ENCODE assay signal across 25 cellular contexts in genomic region chr10:62395892-62396291, GRCh38. TPM values are rescaled to one million over a fixed set of nuclear protein-coding genes. Genes with fewer than 3 reads are reported as not detected.
"Had no signal": no experiment of that assay in that cellular context is flagged by ENCODE, and none has a peak within 500 bp of the region (broad histone marks: within the 10 kb centered on the region; RNA-seq: fewer than 3 reads in every experiment).

No MANE protein-coding gene starts in this region.

- ATAC-seq: left cardiac atrium; left lung; mucosa of descending colon; natural killer cell treated with Interleukin-12 subunit alpha and Interleukin-12 subunit beta and Interleukin-15 and Interleukin-18, amount 100 ng/mL, for 72 hours; sciatic nerve; stimulated activated naive CD8-positive, alpha-beta T cell treated with anti-CD3 and anti-CD28 coated beads, Interleukin-15, amount 100 ng/mL, for 72 hours; upper lobe of right lung had no signal

- DNase-seq: cortex of kidney; effector CD4-positive, alpha-beta T cell; left cardiac atrium; left lung; mesenchymal stem cell; mucosa of descending colon; naive B cell; stimulated activated CD4-positive, alpha-beta T cell treated with anti-CD3 and anti-CD28 coated beads, Interleukin-12 subunit alpha, Interleukin-12 subunit beta, amount 100 ng/mL, for 4 hours; stimulated activated CD4-positive, alpha-beta T cell treated with anti-CD3 and anti-CD28 coated beads, Interleukin-1b, Interleukin-23, amount 100 ng/mL, for 48 hours; stimulated activated CD4-positive, alpha-beta T cell treated with anti-CD3 and anti-CD28 coated beads, Interleukin-4, amount 100 ng/mL, for 1 hour; stimulated activated CD8-positive, alpha-beta memory T cell treated with anti-CD3 and anti-CD28 coated beads, Interleukin-4, amount 100 ng/mL, for 48 hours; stimulated activated naive CD4-positive, alpha-beta T cell; stimulated activated naive CD8-positive, alpha-beta T cell treated with anti-CD3 and anti-CD28 coated beads, Interleukin-15, amount 100 ng/mL, for 72 hours; transverse colon; upper lobe of right lung had no signal

- H3K27ac ChIP-seq: left lung, neutrophil, parathyroid adenoma, prostate gland, right atrium auricular region, transverse colon, upper lobe of right lung, vagina had no signal

RNA-seq across cellular contexts. Expression of gene ZNF365, which starts 21.7 kb away (rescaled TPM):
- total RNA-seq: dermis microvascular lymphatic vessel endothelial cell, lung microvascular endothelial cell, mesothelial cell of epicardium, transverse colon had no signal
